8 cellular contexts compared by ENCODE assay signal in the genomic region with DNA sequence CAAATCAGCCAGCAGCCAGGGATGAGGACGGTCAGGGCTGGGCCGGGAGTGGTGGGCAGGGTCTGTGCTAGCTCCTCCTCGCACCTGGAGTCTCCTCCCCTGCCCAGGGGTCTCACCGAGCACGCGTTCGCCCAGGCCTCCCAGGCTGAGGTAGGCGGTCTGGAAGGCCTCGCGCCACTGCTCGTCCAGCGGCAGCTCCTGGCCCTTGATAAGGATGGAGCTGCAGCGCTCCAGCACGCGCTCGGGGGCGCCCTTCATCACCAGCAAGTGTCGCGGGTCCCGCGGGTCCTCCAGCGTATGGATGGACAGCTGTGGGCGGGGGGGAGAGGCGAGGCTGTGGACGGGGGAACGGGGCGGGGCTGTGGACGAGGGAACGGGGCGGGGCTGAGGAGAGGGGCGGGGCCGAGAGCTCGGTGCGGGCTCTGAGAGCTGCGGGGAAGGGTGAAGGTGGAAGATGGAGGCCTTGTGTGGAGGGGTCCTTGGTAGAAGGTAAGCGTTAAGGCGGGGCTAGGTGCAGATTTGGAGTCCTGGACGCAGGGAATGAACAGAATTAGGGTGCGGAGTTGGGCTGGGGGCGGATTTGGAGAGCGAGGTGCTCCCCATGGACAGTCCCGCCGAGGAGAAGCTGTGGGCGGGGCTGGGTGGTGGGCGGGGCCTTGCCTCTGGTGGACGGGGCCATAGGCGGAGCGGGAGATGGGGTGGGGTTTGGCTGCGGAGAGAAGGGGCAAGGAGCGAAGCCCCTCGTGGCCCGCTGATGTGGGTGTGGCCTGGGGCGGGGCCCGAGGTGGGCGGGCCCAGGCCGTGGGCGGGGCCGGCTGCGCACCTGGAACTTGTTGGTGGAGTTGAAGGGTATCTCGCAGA. TPM values are rescaled to one million over a fixed set of nuclear protein-coding genes. Genes with fewer than 3 reads are reported as not detected.
DNase-seq lines count a peak whose midpoint lies in the region; ATAC-seq, FAIRE-seq and TF ChIP-seq lines count a peak whose summit lies in the region.
"Had no signal": no experiment of that assay in that cellular context is flagged by ENCODE, and none has a peak within 500 bp of the region (broad histone marks: within the 10 kb centered on the region; RNA-seq: fewer than 3 reads in every experiment).

No MANE protein-coding gene starts in this region.

- ATAC-seq in T-cell (replicated peaks in 1 of 4) (peak; percentile 56 to 81 (median 67)), GM19328 (IDR thresholded peaks at IDR 0.05; ENCODE audit: unreplicated experiment) (no peak), GM19035 (IDR thresholded peaks at IDR 0.05; ENCODE audit: unreplicated experiment) (no peak)

- H3K4me1 Mint-ChIP-seq in T-cell (peaks cover 5 to 13% (median 12%) of the 10 kb centered on the region in 3 donors), brain (peaks cover 4% of the 10 kb centered on the region)

- H3K9me1 ChIP-seq in keratinocyte (ENCODE audit: control insufficient read depth, extremely low read depth, insufficient read depth, low read length) = no peaks in the 10 kb centered on the region

- no peak overlapping the region for H3K27ac Mint-ChIP-seq in T-cell
- peak overlapping the region in 3 of 5 experiments; percentile 46 to 53 (median 51) for H3K27ac Mint-ChIP-seq in brain

- H3K27me3 ChIP-seq in H7 (ENCODE audit: control insufficient read depth, insufficient read depth, low read length) (peaks cover 29% of the 10 kb centered on the region), keratinocyte (ENCODE audit: control insufficient read depth, extremely low read depth, insufficient read depth, low read length) (peaks cover 23% of the 10 kb centered on the region)

- peak overlapping the region; percentile 61 for H2AFZ ChIP-seq in keratinocyte (ENCODE audit: control insufficient read depth, low read length)

- no peak for FAIRE-seq in keratinocyte (lab: Jason Lieb, UNC)

- POLR2A ChIA-PET in T-cell (lab: Charles Lee) = no interaction called here

- no peak for TF ChIP-seq CTCF in brain (conservative IDR thresholded peaks at IDR 0.05)
- TF ChIP-seq CTCF in keratinocyte (optimal IDR thresholded peaks at IDR 0.05 in 1 of 3, IDR thresholded peaks at IDR 0.05 in 1 of 3, conservative IDR thresholded peaks at IDR 0.05 in 1 of 3; ENCODE audit: extremely low read depth in 1 of 3, insufficient read depth in 2 of 3, low read length in 3 of 3) = no peak

- CTCF ChIA-PET in T-cell (lab: Charles Lee) = no interaction called here

- no peak overlapping the region for H3K27ac ChIP-seq in keratinocyte (ENCODE audit: control insufficient read depth, insufficient read depth, low read length)

- H3K9me3 Mint-ChIP-seq in T-cell (no peaks in the 10 kb centered on the region), brain (peaks cover 0 to 14% (median 0%) of the 10 kb centered on the region in 5 experiments)

- H3K4me2 ChIP-seq in keratinocyte (ENCODE audit: control insufficient read depth, extremely low read depth, insufficient read depth, low read depth, low read length) = peak overlapping the region; percentile 12

- no peaks in the 10 kb centered on the region for H3K4me1 ChIP-seq in keratinocyte (ENCODE audit: control insufficient read depth, extremely low read depth, insufficient read depth, low read length)

- dilution Hi-C loops in keratinocyte (cut with MboI; ENCODE audit: extremely low pct_ligation_motif_present, low sequenced_read_pairs) = loop anchor here (5.0 kb wide), 1 partner anchor 50 kb away; no protein-coding TSS in a partner anchor

- DNase-seq in H7 = peak; percentile 99
- peak in 24 of 34 experiments; percentile 13 to 55 (median 36) for DNase-seq in T-cell
- DNase-seq in keratinocyte (ENCODE audit: low read depth, low spot score) = no peak
- peak; percentile 40 to 49 for DNase-seq in stimulated activated CD4-positive, alpha-beta T cell treated with anti-CD3 and anti-CD28 coated beads, Interleukin-2, amount 100 ng/mL, for 48 hours

- H3K9me3 ChIP-seq in keratinocyte (ENCODE audit: control insufficient read depth, low read depth, low read length) = no peaks in the 10 kb centered on the region

- H3K36me3 ChIP-seq in H7 (replicated peaks; ENCODE audit: control insufficient read depth, insufficient read depth, low read length) (no peaks in the 10 kb centered on the region), keratinocyte (ENCODE audit: control insufficient read depth in 2 of 2, extremely low read depth in 1 of 2, insufficient read depth in 2 of 2, low read length in 2 of 2) (no peaks in the 10 kb centered on the region)

- no peaks in the 10 kb centered on the region for H3K36me3 Mint-ChIP-seq in T-cell
- H3K36me3 Mint-ChIP-seq in brain = no peaks in the 10 kb centered on the region

- H3K9ac ChIP-seq in keratinocyte (ENCODE audit: control insufficient read depth, extremely low read depth, insufficient read depth, low read length) = no peak overlapping the region

- H3K27me3 Mint-ChIP-seq in T-cell = peaks cover 36 to 43% of the 10 kb centered on the region in 2 donors
- peaks cover 31% of the 10 kb centered on the region for H3K27me3 Mint-ChIP-seq in brain

- H3K4me3 Mint-ChIP-seq in T-cell (peak overlapping the region; percentile 67 to 76 (median 71)), brain (peak overlapping the region; percentile 89 to 96 (median 91))

- H3K79me2 ChIP-seq in keratinocyte (ENCODE audit: control insufficient read depth, insufficient read depth, low read length) = no peaks in the 10 kb centered on the region

- peak overlapping the region; percentile 60 for H3K4me3 ChIP-seq in H7 (ENCODE audit: insufficient read depth, low read depth, low read length)
- H3K4me3 ChIP-seq in keratinocyte (ENCODE audit: control insufficient read depth in 2 of 3, extremely low read depth in 1 of 3, insufficient read depth in 2 of 3, low read depth in 1 of 3, low read length in 3 of 3) = peak overlapping the region in 1 of 3 experiments; percentile 24

- no peaks in the 10 kb centered on the region for H4K20me1 ChIP-seq in keratinocyte (ENCODE audit: control insufficient read depth, extremely low read depth, insufficient read depth, low read length)

RNA-seq across cellular contexts. Expression of gene ATP4A, which starts 5.7 kb away (rescaled TPM):
- 0.21 TPM in 1 of 2 replicates, not detected in the other for total RNA-seq in H7 (2014; rRNA removed; shearing (Covaris generic))
- not detected for total RNA-seq in T-cell
- polyA plus RNA-seq in brain (ENCODE audit: insufficient read depth, low read depth, low replicate concordance) (not detected), keratinocyte (not detected in 3 replicates)
- not detected for polyA plus RNA-seq in keratinocyte (2011; ENCODE audit: low read depth)
- polyA plus RNA-seq in keratinocyte (2011; cell fraction: cytosol; rRNA removed) = not detected in 2 replicates
- not detected in 2 replicates for polyA plus RNA-seq in keratinocyte (2011; cell fraction: nucleus; rRNA removed)
- not detected in 2 replicates for polyA plus RNA-seq in keratinocyte (2012; ENCODE audit: low replicate concordance)
- polyA minus RNA-seq in keratinocyte = not detected in 3 replicates
- not detected for polyA minus RNA-seq in keratinocyte (2011; cell fraction: cytosol; rRNA and poly(A)+ RNA removed)
- polyA minus RNA-seq in keratinocyte (2011; cell fraction: nucleus; rRNA and poly(A)+ RNA removed) = not detected in 2 replicates
- total RNA-seq: activated CD8-positive, alpha-beta memory T cell treated with anti-CD3 and anti-CD28 coated beads for 36 hours had no signal

RNA-seq across cellular contexts. Expression of gene TMEM147, which starts 12.3 kb away (rescaled TPM):
- 208 and 225 TPM in 2 replicates for total RNA-seq in H7 (2014; rRNA removed; shearing (Covaris generic))
- 10 to 100 TPM; 27.5 to 46.6 (median 44.2) TPM for total RNA-seq in T-cell
- polyA plus RNA-seq in brain (ENCODE audit: insufficient read depth, low read depth, low replicate concordance) (89.8 TPM), keratinocyte (130 to 206 TPM (median 134 TPM) in 3 replicates)
- 29.1 TPM for polyA plus RNA-seq in keratinocyte (2011; ENCODE audit: low read depth)
- polyA plus RNA-seq in keratinocyte (2011; cell fraction: cytosol; rRNA removed) = 158 and 185 TPM in 2 replicates
- polyA plus RNA-seq in keratinocyte (2011; cell fraction: nucleus; rRNA removed) = 76.1 and 81.3 TPM in 2 replicates
- 126 and 279 TPM in 2 replicates for polyA plus RNA-seq in keratinocyte (2012; ENCODE audit: low replicate concordance)
- 154 to 284 TPM (median 205 TPM) in 3 replicates for polyA minus RNA-seq in keratinocyte
- 150 TPM for polyA minus RNA-seq in keratinocyte (2011; cell fraction: cytosol; rRNA and poly(A)+ RNA removed)
- 28.0 and 30.1 TPM in 2 replicates for polyA minus RNA-seq in keratinocyte (2011; cell fraction: nucleus; rRNA and poly(A)+ RNA removed)

RNA-seq across cellular contexts. Expression of gene GAPDHS, which starts 24.5 kb away (rescaled TPM):
- 0.07 TPM in 1 of 2 replicates, not detected in the other for total RNA-seq in H7 (2014; rRNA removed; shearing (Covaris generic))
- total RNA-seq in T-cell = not detected
- polyA plus RNA-seq in brain (ENCODE audit: insufficient read depth, low read depth, low replicate concordance) = not detected
- polyA plus RNA-seq in keratinocyte = 0.08 TPM in 1 of 3 replicates, not detected in the others
- not detected for polyA plus RNA-seq in keratinocyte (2011; ENCODE audit: low read depth)
- not detected in 2 replicates for polyA plus RNA-seq in keratinocyte (2011; cell fraction: cytosol; rRNA removed)
- not detected in 2 replicates for polyA plus RNA-seq in keratinocyte (2011; cell fraction: nucleus; rRNA removed)
- not detected in 2 replicates for polyA plus RNA-seq in keratinocyte (2012; ENCODE audit: low replicate concordance)
- polyA minus RNA-seq in keratinocyte = not detected in 3 replicates
- polyA minus RNA-seq in keratinocyte (2011; cell fraction: cytosol; rRNA and poly(A)+ RNA removed) = not detected
- polyA minus RNA-seq in keratinocyte (2011; cell fraction: nucleus; rRNA and poly(A)+ RNA removed) = not detected in 2 replicates
- total RNA-seq: activated CD8-positive, alpha-beta memory T cell treated with anti-CD3 and anti-CD28 coated beads for 36 hours had no signal

RNA-seq across cellular contexts. Expression of gene PMIS2, which starts 28.2 kb away (rescaled TPM):
- total RNA-seq in H7 (2014; rRNA removed; shearing (Covaris generic)) = not detected in 2 replicates
- not detected for total RNA-seq in T-cell
- not detected for polyA plus RNA-seq in brain (ENCODE audit: insufficient read depth, low read depth, low replicate concordance)
- polyA plus RNA-seq in keratinocyte = not detected in 3 replicates
- polyA plus RNA-seq in keratinocyte (2011; ENCODE audit: low read depth) = not detected
- not detected in 2 replicates for polyA plus RNA-seq in keratinocyte (2011; cell fraction: cytosol; rRNA removed)
- polyA plus RNA-seq in keratinocyte (2011; cell fraction: nucleus; rRNA removed) = not detected in 2 replicates
- polyA plus RNA-seq in keratinocyte (2012; ENCODE audit: low replicate concordance) = not detected in 2 replicates
- polyA minus RNA-seq in keratinocyte = not detected in 3 replicates
- polyA minus RNA-seq in keratinocyte (2011; cell fraction: cytosol; rRNA and poly(A)+ RNA removed) = not detected
- not detected in 2 replicates for polyA minus RNA-seq in keratinocyte (2011; cell fraction: nucleus; rRNA and poly(A)+ RNA removed)
- total RNA-seq: activated CD8-positive, alpha-beta memory T cell treated with anti-CD3 and anti-CD28 coated beads for 36 hours had no signal

RNA-seq across cellular contexts. Expression of gene SBSN, which starts 29.7 kb away (rescaled TPM):
- not detected in 2 replicates for total RNA-seq in H7 (2014; rRNA removed; shearing (Covaris generic))
- under 1 TPM in 1 of 5 donors, not detected in 4; 0.23 TPM for total RNA-seq in T-cell
- polyA plus RNA-seq in brain (ENCODE audit: insufficient read depth, low read depth, low replicate concordance) (not detected), keratinocyte (28.8 to 59.0 TPM (median 49.0 TPM) in 3 replicates)
- 2,690 TPM for polyA plus RNA-seq in keratinocyte (2011; ENCODE audit: low read depth)
- 38.2 and 40.0 TPM in 2 replicates for polyA plus RNA-seq in keratinocyte (2011; cell fraction: cytosol; rRNA removed)
- polyA plus RNA-seq in keratinocyte (2011; cell fraction: nucleus; rRNA removed) = 121 and 194 TPM in 2 replicates
- 56.0 and 2,730 TPM in 2 replicates for polyA plus RNA-seq in keratinocyte (2012; ENCODE audit: low replicate concordance)
- 21.3 to 25.4 TPM (median 23.0 TPM) in 3 replicates for polyA minus RNA-seq in keratinocyte
- 11.1 TPM for polyA minus RNA-seq in keratinocyte (2011; cell fraction: cytosol; rRNA and poly(A)+ RNA removed)
- polyA minus RNA-seq in keratinocyte (2011; cell fraction: nucleus; rRNA and poly(A)+ RNA removed) = 48.9 and 68.8 TPM in 2 replicates
- total RNA-seq: activated CD8-positive, alpha-beta memory T cell treated with anti-CD3 and anti-CD28 coated beads for 36 hours had no signal

Comparison
In these comparisons a context has a peak if more than half of its experiments do, and no peak if none do; other contexts are left out.
1. ATAC-seq: peak in T-cell (4 of 4); none in GM19328 (single experiment) and GM19035 (single experiment).
2. H3K27ac Mint-ChIP-seq: peak in brain (3 of 5); none in T-cell (0 of 2).